In genomic region chr5:39031041-39031440, GRCh38 we compare ENCODE assay signal across 29 cellular contexts. TPM values are rescaled to one million over a fixed set of nuclear protein-coding genes. Genes with fewer than 3 reads are reported as not detected.
DNase-seq lines count a peak whose midpoint lies in the region; ATAC-seq and TF ChIP-seq lines count a peak whose summit lies in the region.
"Had no signal": no experiment of that assay in that cellular context is flagged by ENCODE, and none has a peak within 500 bp of the region (broad histone marks: within the 10 kb centered on the region; RNA-seq: fewer than 3 reads in every experiment).

No MANE protein-coding gene starts in this region.

- no peak for DNase-seq in activated naive CD8-positive, alpha-beta T cell treated with anti-CD3 and anti-CD28 coated beads, Interleukin-2, amount 50 U/mL, for 24 hours
- no peak for DNase-seq in T-cell
- no peak for DNase-seq in memory B cell (ENCODE audit: low spot score in 2 of 2)
- DNase-seq in foreskin keratinocyte: no peak
- no peak for DNase-seq in NAMALWA (ENCODE audit: low spot score)
- DNase-seq in SIG-M5 treated with dmso at 0.1 percent for 504 hours (lab: John Stamatoyannopoulos, UW; ENCODE audit: unreplicated experiment): no peak
- DNase-seq: activated CD4-positive, alpha-beta T cell treated with anti-CD3 and anti-CD28 coated beads, Interleukin-2, amount 50 U/mL, for 4 hours; activated CD4-positive, CD25-positive, alpha-beta regulatory T cell; CD4-positive, alpha-beta T cell; foreskin fibroblast; head of caudate nucleus; HFFc6; kidney; left ventricle myocardium superior; NCI-H1048; NCI-H446 treated with DMSO at 0.1 percent for 48 hours; NCI-H82; SIG-M5; stimulated activated naive CD8-positive, alpha-beta T cell treated with anti-CD3 and anti-CD28 coated beads, Interleukin-15, Interleukin-2, amounts not matched to agents 100 U/mL and 50 U/mL, for 24 hours; SW 1271; testis had no signal

- H3K36me3 Mint-ChIP-seq in activated naive CD8-positive, alpha-beta T cell: peaks cover 17% of the 10 kb centered on the region
- peaks cover 42% of the 10 kb centered on the region for H3K36me3 Mint-ChIP-seq in activated naive CD8-positive, alpha-beta T cell treated with anti-CD3 and anti-CD28 coated beads, Interleukin-2, amount 50 U/mL, for 24 hours (ENCODE audit: low read depth)
- H3K36me3 Mint-ChIP-seq in T-cell (peaks cover 49% of the 10 kb centered on the region), memory B cell (peaks cover 28% of the 10 kb centered on the region)
- peaks cover 42% of the 10 kb centered on the region for H3K36me3 Mint-ChIP-seq in stimulated activated memory B cell treated with anti-CD40 and anti-IgM and Interleukin-4, amounts not matched to agents 10 μg/mL and 1 μg/mL and 100 μg/mL, for 72 hours

- H3K4me1 ChIP-seq in foreskin keratinocyte: no peaks in the 10 kb centered on the region
- H3K4me1 ChIP-seq: parathyroid adenoma, testis had no signal

- no peak overlapping the region for H3K27ac ChIP-seq in foreskin keratinocyte
- H3K27ac ChIP-seq: A549, ascending aorta, parathyroid adenoma, testis had no signal

- peak overlapping the region; percentile 55 for H3K27ac Mint-ChIP-seq in activated naive CD8-positive, alpha-beta T cell
- no peak overlapping the region for H3K27ac Mint-ChIP-seq in activated naive CD8-positive, alpha-beta T cell treated with anti-CD3 and anti-CD28 coated beads, Interleukin-2, amount 50 U/mL, for 24 hours
- H3K27ac Mint-ChIP-seq in T-cell (peak overlapping the region; percentile 1 to 4), memory B cell (peak overlapping the region; percentile 2)
- peak overlapping the region; percentile 9 for H3K27ac Mint-ChIP-seq in stimulated activated memory B cell treated with anti-CD40 and anti-IgM and Interleukin-4, amounts not matched to agents 10 μg/mL and 1 μg/mL and 100 μg/mL, for 72 hours
- H3K27ac Mint-ChIP-seq: activated naive CD4-positive, alpha-beta T cell treated with anti-CD3 and anti-CD28 coated beads, Interleukin-2, amount 50 U/mL, for 72 hours; activated T-helper 2 cell treated with anti-CD3 and anti-CD28 coated beads, Interferon-gamma antibody, Interleukin-2, Interleukin-4, amounts not matched to agents 10 μg/mL and 5 μg/mL and 100 μg/mL, durations not matched to agents 14 hours and 24 hours and 36 hours; CD4-positive, alpha-beta T cell; HFFc6 had no signal

- no peaks in the 10 kb centered on the region for H3K27me3 ChIP-seq in foreskin keratinocyte
- H3K27me3 ChIP-seq: ascending aorta, testis had no signal

- CTCF ChIA-PET in T-cell (lab: Charles Lee): interaction anchor here (0.6 to 1.0 kb wide), 3 partner anchors 41 to 50 kb away, joined by 3 read pairs; no protein-coding TSS in a partner anchor

- no peak overlapping the region for H3K4me3 Mint-ChIP-seq in activated naive CD8-positive, alpha-beta T cell
- H3K4me3 Mint-ChIP-seq in activated naive CD8-positive, alpha-beta T cell treated with anti-CD3 and anti-CD28 coated beads, Interleukin-2, amount 50 U/mL, for 24 hours: no peak overlapping the region
- no peak overlapping the region for H3K4me3 Mint-ChIP-seq in T-cell
- H3K4me3 Mint-ChIP-seq in memory B cell: no peak overlapping the region
- H3K4me3 Mint-ChIP-seq in stimulated activated memory B cell treated with anti-CD40 and anti-IgM and Interleukin-4, amounts not matched to agents 10 μg/mL and 1 μg/mL and 100 μg/mL, for 72 hours: no peak overlapping the region
- H3K4me3 Mint-ChIP-seq: CD4-positive, alpha-beta T cell; HFFc6 had no signal

- POLR2A ChIA-PET in T-cell (lab: Charles Lee): no interaction called here

- no peaks in the 10 kb centered on the region for H3K27me3 Mint-ChIP-seq in activated naive CD8-positive, alpha-beta T cell
- no peaks in the 10 kb centered on the region for H3K27me3 Mint-ChIP-seq in activated naive CD8-positive, alpha-beta T cell treated with anti-CD3 and anti-CD28 coated beads, Interleukin-2, amount 50 U/mL, for 24 hours
- H3K27me3 Mint-ChIP-seq in T-cell: no peaks in the 10 kb centered on the region
- H3K27me3 Mint-ChIP-seq in memory B cell: no peaks in the 10 kb centered on the region
- no peaks in the 10 kb centered on the region for H3K27me3 Mint-ChIP-seq in stimulated activated memory B cell treated with anti-CD40 and anti-IgM and Interleukin-4, amounts not matched to agents 10 μg/mL and 1 μg/mL and 100 μg/mL, for 72 hours
- H3K27me3 Mint-ChIP-seq: CD4-positive, alpha-beta T cell had no signal

- peaks cover 38% of the 10 kb centered on the region for H3K4me1 Mint-ChIP-seq in activated naive CD8-positive, alpha-beta T cell (ENCODE audit: low read depth)
- H3K4me1 Mint-ChIP-seq in activated naive CD8-positive, alpha-beta T cell treated with anti-CD3 and anti-CD28 coated beads, Interleukin-2, amount 50 U/mL, for 24 hours: peaks cover 30% of the 10 kb centered on the region
- H3K4me1 Mint-ChIP-seq in T-cell (peaks cover 52 to 58% (median 57%) of the 10 kb centered on the region in 3 donors), memory B cell (peaks cover 21% of the 10 kb centered on the region)
- peaks cover 40% of the 10 kb centered on the region for H3K4me1 Mint-ChIP-seq in stimulated activated memory B cell treated with anti-CD40 and anti-IgM and Interleukin-4, amounts not matched to agents 10 μg/mL and 1 μg/mL and 100 μg/mL, for 72 hours

- no peak for TF ChIP-seq CTCF in foreskin keratinocyte (conservative IDR thresholded peaks at IDR 0.05)

- ATAC-seq in activated naive CD8-positive, alpha-beta T cell treated with anti-CD3 and anti-CD28 coated beads, Interleukin-2, amount 50 U/mL, for 24 hours: no peak
- ATAC-seq in T-cell (replicated peaks in 1 of 4): no peak
- ATAC-seq in memory B cell (ENCODE audit: low read depth): no peak
- no peak for ATAC-seq in stimulated activated memory B cell treated with anti-CD40 and anti-IgM and Interleukin-4, amounts not matched to agents 10 μg/mL and 1 μg/mL and 100 μg/mL, for 72 hours
- no peak for ATAC-seq in foreskin keratinocyte
- ATAC-seq: A549; activated naive CD4-positive, alpha-beta T cell treated with anti-CD3 and anti-CD28 coated beads, Interleukin-2, amount 50 U/mL, for 72 hours; esophagus mucosa; left ventricle myocardium superior; stimulated activated naive CD8-positive, alpha-beta T cell treated with anti-CD3 and anti-CD28 coated beads, Interleukin-15, Interleukin-2, amounts not matched to agents 100 U/mL and 50 U/mL, for 24 hours had no signal

- H3K9me3 Mint-ChIP-seq in activated naive CD8-positive, alpha-beta T cell (ENCODE audit: low read depth): peaks cover 7% of the 10 kb centered on the region
- peaks cover 18% of the 10 kb centered on the region for H3K9me3 Mint-ChIP-seq in activated naive CD8-positive, alpha-beta T cell treated with anti-CD3 and anti-CD28 coated beads, Interleukin-2, amount 50 U/mL, for 24 hours
- H3K9me3 Mint-ChIP-seq in T-cell: peaks cover 0 to 16% (median 4%) of the 10 kb centered on the region in 3 donors
- peaks cover 12% of the 10 kb centered on the region for H3K9me3 Mint-ChIP-seq in memory B cell
- H3K9me3 Mint-ChIP-seq in stimulated activated memory B cell treated with anti-CD40 and anti-IgM and Interleukin-4, amounts not matched to agents 10 μg/mL and 1 μg/mL and 100 μg/mL, for 72 hours: peaks cover 12% of the 10 kb centered on the region

RNA-seq across cellular contexts. Expression of gene RICTOR, which starts 43.2 kb away (rescaled TPM):
- total RNA-seq in T-cell (10 to 100 TPM; 68.5 to 85.8 (median 74.8) TPM), foreskin keratinocyte (13.0 and 15.0 TPM in 2 replicates)
- 1.2 and 1.5 TPM in 2 replicates for polyA plus RNA-seq in foreskin keratinocyte
